8 cellular contexts compared by ENCODE assay signal in the genomic region with DNA sequence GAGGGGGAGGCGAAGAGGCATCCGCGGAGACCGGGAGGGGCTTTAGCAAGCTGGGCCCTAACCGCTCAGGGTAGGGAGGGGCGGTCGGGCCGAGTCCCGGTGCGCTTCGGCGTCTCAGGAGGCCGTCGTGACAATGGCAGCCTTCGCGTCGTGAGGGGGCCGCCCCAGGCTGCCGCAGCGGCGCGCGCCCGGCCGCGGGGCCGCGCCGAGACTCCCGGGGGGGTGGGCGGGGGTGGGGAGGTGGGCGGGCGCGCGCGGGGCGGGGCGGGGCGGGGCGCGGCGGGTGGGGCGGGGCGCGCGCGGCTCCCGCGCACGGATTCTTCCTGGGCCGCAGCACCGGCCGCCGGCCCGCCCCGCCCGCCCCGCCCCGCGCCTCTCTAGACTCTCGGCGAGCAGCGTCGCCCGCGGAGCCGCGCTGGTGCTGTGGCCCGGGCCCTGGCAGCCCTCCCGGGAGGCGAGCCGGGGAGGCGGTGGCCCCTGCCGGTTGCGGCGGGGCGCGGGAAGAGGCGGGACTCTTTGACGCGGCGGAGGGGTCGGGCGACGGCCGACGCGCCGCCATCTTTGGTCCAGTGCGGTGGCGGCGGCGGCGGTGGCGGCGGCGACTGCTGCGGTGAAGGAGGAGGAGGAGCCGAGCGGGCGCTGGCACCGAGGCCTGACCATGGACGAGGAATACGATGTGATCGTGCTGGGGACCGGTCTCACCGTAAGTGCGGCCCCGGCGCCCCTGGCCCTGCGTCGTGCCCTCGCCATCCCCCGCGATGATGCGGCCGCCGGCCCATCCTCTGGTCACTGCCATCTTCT. TPM values are rescaled to one million over a fixed set of nuclear protein-coding genes. Genes with fewer than 3 reads are reported as not detected.
A peak's percentile ranks its signal among the peaks of the same experiment; 100 is the strongest.
DNase-seq lines count a peak whose midpoint lies in the region; ATAC-seq, FAIRE-seq and TF ChIP-seq lines count a peak whose summit lies in the region.

A gene (plus strand): TSS at position 558 of the 801 bp plus-strand sequence. CDS start 101 bp downstream, at position 659.

- H3K9ac ChIP-seq in HepG2 (ENCODE audit: insufficient read depth, low read depth, low read length), result peak within 1 kb of the TSS; percentile 60

- H3K27ac ChIP-seq in A549 (peak within 1 kb of the TSS; percentile 100), HepG2 (ENCODE audit: extremely low read length, insufficient read depth, low read length) (peak within 1 kb of the TSS; percentile 46)

- intact Hi-C loops in dendritic cell treated with granulocyte-macrophage colony-stimulating factor and Interleukin-4, amounts not matched to agents 40 ng/mL and 50 ng/mL, for 4 days (cut with micrococcal nuclease), result no loop called here
- intact Hi-C loops in HepG2 (cut with micrococcal nuclease; ENCODE audit: unreplicated experiment), result no loop called here

- peak; percentile 66 to 74 for ATAC-seq in A549
- peak; percentile 44 for ATAC-seq in GM18867 (IDR thresholded peaks at IDR 0.05; ENCODE audit: unreplicated experiment)
- peak; percentile 65 for ATAC-seq in HepG2
- ATAC-seq in GM18519 (IDR thresholded peaks at IDR 0.05; ENCODE audit: low FRiP score, unreplicated experiment), result no peak

- H3K9me3 Mint-ChIP-seq in dendritic cell treated with granulocyte-macrophage colony-stimulating factor and Interleukin-4, amounts not matched to agents 40 ng/mL and 50 ng/mL, for 4 days, result no peaks in the 10 kb centered on the region

- H3K4me1 ChIP-seq in A549 (peaks cover 12% of the 10 kb centered on the region; the same call in 1 of the 3 replicates), HepG2 (ENCODE audit: insufficient read depth, low read length) (peaks cover 8% of the 10 kb centered on the region)

- in situ Hi-C loops in HepG2 (cut with HindIII; ENCODE audit: extremely low pct_ligation_motif_present, low pct_unique_long_range_greater_than_20kb), result no loop called here

- no peak for FAIRE-seq in A549 (lab: Jason Lieb, UNC)
- FAIRE-seq in HepG2 (lab: Jason Lieb, UNC), result no peak

- H3K27me3 Mint-ChIP-seq in dendritic cell treated with granulocyte-macrophage colony-stimulating factor and Interleukin-4, amounts not matched to agents 40 ng/mL and 50 ng/mL, for 4 days, result no peaks in the 10 kb centered on the region

- CTCF ChIA-PET in A549 (lab: Yijun Ruan, JAX), result no interaction called here
- CTCF ChIA-PET in HepG2 (lab: Yijun Ruan, JAX; ENCODE audit: low intra/inter-chr PET ratio, low total read pairs), result no interaction called here

- POLR2A ChIA-PET in A549 (lab: Yijun Ruan, JAX), result interaction anchor here (1.2 kb wide), 1 partner anchor 39 kb away, joined by 3 read pairs; a partner anchor contains a TSS
- POLR2A ChIA-PET in HepG2 (lab: Yijun Ruan, JAX), result no interaction called here

- no peaks in the 10 kb centered on the region for H3K9me3 ChIP-seq in A549
- no peaks in the 10 kb centered on the region for H3K9me3 ChIP-seq in HepG2 (ENCODE audit: low read length)

- peaks cover 93% of the 10 kb centered on the region for H3K36me3 Mint-ChIP-seq in dendritic cell treated with granulocyte-macrophage colony-stimulating factor and Interleukin-4, amounts not matched to agents 40 ng/mL and 50 ng/mL, for 4 days (ENCODE audit: low read depth)

- no peaks in the 10 kb centered on the region for H3K27me3 ChIP-seq in HepG2 (ENCODE audit: control insufficient read depth in 1 of 2, insufficient read depth in 2 of 2, low read length in 2 of 2)

- TF ChIP-seq RAD21 in A549 (conservative IDR thresholded peaks at IDR 0.05 in 1 of 2, IDR thresholded peaks at IDR 0.05 in 1 of 2) (no peak), HepG2 (CRISPR knock-in tag; IDR thresholded peaks at IDR 0.05) (no peak)

- H3K36me3 ChIP-seq in HepG2 (replicated peaks in 1 of 2; ENCODE audit: control insufficient read depth in 1 of 2, insufficient read depth in 2 of 2, low read length in 2 of 2), result no peaks in the 10 kb centered on the region; a peak in 3 of 5 replicates

- DNase-seq in A549 (ENCODE audit: low read depth in 1 of 2, low spot score in 1 of 2) (peak; percentile 58 to 75), NCI-H1105 (lab: John Stamatoyannopoulos, UW) (peak; percentile 57), HepG2 (ENCODE audit: low spot score) (no peak)
- DNase-seq in activated CD4-positive, alpha-beta T cell treated with anti-CD3 and anti-CD28 coated beads for 1 hour, result peak; percentile 32
- DNase-seq in stimulated activated CD4-positive, alpha-beta T cell treated with anti-CD3 and anti-CD28 coated beads, TNF-alpha, amount 100 ng/mL, for 4 hours (ENCODE audit: low read depth in 3 of 3), result peak in 2 of 3 experiments; percentile 24 to 30

- H2AFZ ChIP-seq in HepG2 (ENCODE audit: low read length), result no peak within 1 kb of the TSS

- TF ChIP-seq CTCF in A549 (IDR thresholded peaks at IDR 0.05) (no peak), HepG2 (CRISPR knock-in tag; IDR thresholded peaks at IDR 0.05) (no peak)

- H3K4me2 ChIP-seq in A549 (peak within 1 kb of the TSS; percentile 98), HepG2 (ENCODE audit: low read depth, low read length) (peak within 1 kb of the TSS; percentile 74)

- WGBS in A549 (ENCODE audit: missing lambda C conversion rate), result 25% methylated on average over 8 of the region's 118 CpGs
- WGBS in HepG2 (ENCODE audit: low lambda C conversion rate), result no CpG with 5 or more reads among the region's 118 CpGs

- H4K20me1 ChIP-seq in HepG2 (ENCODE audit: insufficient read depth, low read length), result no peaks in the 10 kb centered on the region

- peak within 1 kb of the TSS; percentile 87 for H3K4me3 Mint-ChIP-seq in dendritic cell treated with granulocyte-macrophage colony-stimulating factor and Interleukin-4, amounts not matched to agents 40 ng/mL and 50 ng/mL, for 4 days

- H3K27ac Mint-ChIP-seq in dendritic cell treated with granulocyte-macrophage colony-stimulating factor and Interleukin-4, amounts not matched to agents 40 ng/mL and 50 ng/mL, for 4 days, result peak within 1 kb of the TSS; percentile 76

- peak within 1 kb of the TSS; percentile 97 for H3K4me3 ChIP-seq in A549
- peak within 1 kb of the TSS; percentile 54 to 87 (median 72); a peak in 5 of 6 replicates for H3K4me3 ChIP-seq in HepG2 (replicated peaks in 1 of 3; ENCODE audit: insufficient read depth in 1 of 3, low read depth in 2 of 3, low read length in 3 of 3)

- TF ChIP-seq EP300 in A549 (IDR thresholded peaks at IDR 0.05) (no peak), HepG2 (IDR thresholded peaks at IDR 0.05; ENCODE audit: low read depth in 2 of 2, low read length in 2 of 2) (no peak), HepG2 (CRISPR knock-in tag; IDR thresholded peaks at IDR 0.05; ENCODE audit: borderline replicate concordance) (no peak)

- BruUV-seq in HepG2 (replicated peaks; lab: Mats Ljungman, UMichigan), result no TSS peak

- H3K79me2 ChIP-seq in HepG2 (ENCODE audit: insufficient read depth, low read length), result peaks cover 14% of the 10 kb centered on the region

- peaks cover 59% of the 10 kb centered on the region for H3K4me1 Mint-ChIP-seq in dendritic cell treated with granulocyte-macrophage colony-stimulating factor and Interleukin-4, amounts not matched to agents 40 ng/mL and 50 ng/mL, for 4 days (ENCODE audit: low read depth)

- peak; percentile 71 for TF ChIP-seq POLR2A in A549 (IDR thresholded peaks at IDR 0.05; ENCODE audit: low read length)
- TF ChIP-seq POLR2A in HepG2 (IDR thresholded peaks at IDR 0.05; ENCODE audit: insufficient read depth in 1 of 2, low read depth in 2 of 2, low read length in 2 of 2), result no peak

TF ChIP-seq in A549, 52 proteins besides CTCF, POLR2A, EP300 and RAD21 (continues in another document):
- TF ChIP-seq HEYL (CRISPR knock-in tag; IDR thresholded peaks at IDR 0.05), result no peak
- TF ChIP-seq TP53 (CRISPR knock-in tag; IDR thresholded peaks at IDR 0.05), result no peak
- TF ChIP-seq HDAC2 (IDR thresholded peaks at IDR 0.05), result no peak
- TF ChIP-seq, protein P1, sequence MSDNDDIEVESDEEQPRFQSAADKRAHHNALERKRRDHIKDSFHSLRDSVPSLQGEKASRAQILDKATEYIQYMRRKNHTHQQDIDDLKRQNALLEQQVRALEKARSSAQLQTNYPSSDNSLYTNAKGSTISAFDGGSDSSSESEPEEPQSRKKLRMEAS (IDR thresholded peaks at IDR 0.05), result no peak

TF ChIP-seq in HepG2, 621 proteins besides CTCF, POLR2A, EP300 and RAD21 (continues in another document):
- TF ChIP-seq SAP130 (CRISPR knock-in tag; IDR thresholded peaks at IDR 0.05; ENCODE audit: low read depth), result peak; percentile 24; the same call in 1 of the 2 replicates
- TF ChIP-seq TAF1 (CRISPR knock-in tag; IDR thresholded peaks at IDR 0.05), result peak; percentile 75

RNA-seq across cellular contexts. Expression of the gene that starts here (rescaled TPM):
- polyA plus RNA-seq in A549 (2011; rRNA removed) (117 and 124 TPM in 2 replicates), A549 (2017; fragmentation: RNase III; extraction: RNeasy Plus Mini Kit Qiagen cat#74134 plus additional on column Dnase treatment) (107 to 131 TPM (median 128 TPM) in 3 replicates), HepG2 (2011; rRNA removed) (105 and 124 TPM in 2 replicates)
- polyA plus RNA-seq in A549 (2012; cell fraction: cytosol; rRNA removed), result 171 and 182 TPM in 2 replicates
- polyA plus RNA-seq in A549 (2012; cell fraction: nucleus; rRNA removed), result 629 and 657 TPM in 2 replicates
- polyA minus RNA-seq in A549 (2011; rRNA and poly(A)+ RNA removed), result 94.5 and 122 TPM in 2 replicates
- total RNA-seq in HepG2 (2016; rRNA removed; fragmentation: Illumina TruSeq; extraction: Trizol), result 10.9 and 17.4 TPM in 2 replicates
- 3.6 and 5.6 TPM in 2 replicates for total RNA-seq in HepG2 (2016; cell fraction: cytosol; rRNA removed; fragmentation: Illumina TruSeq; extraction: Trizol; ENCODE audit: low read depth)
- total RNA-seq in HepG2 (2016; cell fraction: insoluble cytoplasmic fraction; rRNA removed; fragmentation: Illumina TruSeq; extraction: Trizol), result 8.9 and 16.8 TPM in 2 replicates
- total RNA-seq in HepG2 (2016; cell fraction: membrane; rRNA removed; fragmentation: Illumina TruSeq; extraction: Trizol), result 7.5 and 7.6 TPM in 2 replicates
- total RNA-seq in HepG2 (2016; cell fraction: nucleus; rRNA removed; fragmentation: Illumina TruSeq; extraction: Trizol), result 13.9 and 15.7 TPM in 2 replicates
- polyA plus RNA-seq in HepG2 (2011; cell fraction: cytosol; rRNA removed), result 60.1 and 62.5 TPM in 2 replicates
- 582 and 608 TPM in 2 replicates for polyA plus RNA-seq in HepG2 (2011; cell fraction: nucleus; rRNA removed)
- polyA plus RNA-seq in HepG2 (2012), result 57.4 and 84.6 TPM in 2 replicates
- polyA plus RNA-seq in HepG2 (2016; cell fraction: cytosol; fragmentation: Illumina TruSeq; extraction: Trizol; ENCODE audit: low read depth), result 3.7 and 4.3 TPM in 2 replicates
- 14.7 and 19.8 TPM in 2 replicates for polyA plus RNA-seq in HepG2 (2016; cell fraction: insoluble cytoplasmic fraction; fragmentation: Illumina TruSeq; extraction: Trizol; ENCODE audit: low read depth)
- polyA plus RNA-seq in HepG2 (2016; cell fraction: membrane; fragmentation: Illumina TruSeq; extraction: Trizol; ENCODE audit: low read depth), result 8.3 and 8.4 TPM in 2 replicates
- polyA plus RNA-seq in HepG2 (2016; cell fraction: nucleus; fragmentation: Illumina TruSeq; extraction: Trizol; ENCODE audit: insufficient read depth, low read depth), result 82.9 and 93.3 TPM in 2 replicates
- polyA minus RNA-seq in HepG2 (2011; rRNA and poly(A)+ RNA removed; ENCODE audit: low replicate concordance), result 62.2 and 71.5 TPM in 2 replicates
- polyA minus RNA-seq in HepG2 (2011; cell fraction: cytosol; rRNA and poly(A)+ RNA removed), result 25.7 and 26.8 TPM in 2 replicates
- 94.9 and 97.9 TPM in 2 replicates for polyA minus RNA-seq in HepG2 (2011; cell fraction: nucleus; rRNA and poly(A)+ RNA removed)
